8 cellular contexts compared by ENCODE assay signal in the genomic region with DNA sequence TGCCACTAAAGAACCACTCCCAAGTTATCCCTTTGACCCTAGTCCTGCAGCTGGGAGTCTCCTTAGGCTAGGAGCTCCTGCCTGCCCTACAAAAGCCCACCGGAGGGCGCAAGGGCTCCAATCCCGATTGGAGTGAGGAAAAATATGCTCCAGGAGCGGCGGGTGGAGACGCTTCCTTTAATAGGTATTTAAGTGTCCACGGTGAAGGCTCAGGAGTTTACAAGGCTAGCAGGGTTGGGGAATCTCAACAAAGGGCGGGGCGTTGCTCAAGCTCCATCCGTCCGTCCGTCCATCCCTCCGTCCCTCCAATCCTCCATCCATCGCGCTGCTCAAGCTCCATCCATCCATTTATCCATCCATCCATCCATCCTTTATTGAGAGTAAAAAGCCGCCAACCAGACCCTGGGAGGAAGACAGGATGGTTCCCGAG. TPM values are rescaled to one million over a fixed set of nuclear protein-coding genes. Genes with fewer than 3 reads are reported as not detected.
DNase-seq lines count a peak whose midpoint lies in the region; ATAC-seq and TF ChIP-seq lines count a peak whose summit lies in the region.

No MANE protein-coding gene starts in this region.

- intact Hi-C loops in left cardiac atrium (cut with DNase I): no loop called here

- TF ChIP-seq CTCF in osteocyte (IDR thresholded peaks at IDR 0.05): peak; percentile 77

- peak overlapping the region; percentile 97 for H3K4me3 Mint-ChIP-seq in osteocyte (ENCODE audit: unreplicated experiment)

- peak; percentile 9 for DNase-seq in stimulated activated naive CD4-positive, alpha-beta T cell treated with Interleukin-2 at 50 U/mL for 16 hours (lab: John Stamatoyannopoulos, UW)
- DNase-seq in stimulated activated naive CD4-positive, alpha-beta T cell (lab: John Stamatoyannopoulos, UW): no peak
- DNase-seq in NCI-H524 treated with DMSO at 0.1 percent for 48 hours (lab: John Stamatoyannopoulos, UW): peak; percentile 66
- DNase-seq in amniotic epithelial cell (ENCODE audit: low read depth): peak; percentile 62
- peak; percentile 68 for DNase-seq in left cardiac atrium
- no peak for DNase-seq in osteocyte (ENCODE audit: extremely low spot score, unreplicated experiment)
- DNase-seq in NAMALWA (ENCODE audit: low spot score): no peak

- H3K36me3 Mint-ChIP-seq in osteocyte (ENCODE audit: unreplicated experiment): peaks cover 11% of the 10 kb centered on the region

- no peaks in the 10 kb centered on the region for H3K27me3 Mint-ChIP-seq in osteocyte (ENCODE audit: unreplicated experiment)

- peaks cover 22% of the 10 kb centered on the region for H3K4me1 Mint-ChIP-seq in osteocyte (ENCODE audit: unreplicated experiment)

- H3K27ac Mint-ChIP-seq in osteocyte (ENCODE audit: unreplicated experiment): peak overlapping the region; percentile 99

- no peaks in the 10 kb centered on the region for H3K9me3 Mint-ChIP-seq in osteocyte (ENCODE audit: unreplicated experiment)

- ATAC-seq in HG03108 (IDR thresholded peaks at IDR 0.05; ENCODE audit: unreplicated experiment): peak; percentile 13
- ATAC-seq in left cardiac atrium: peak; percentile 52 to 65

RNA-seq across cellular contexts. Expression of gene SPNS1, which starts 0.6 kb away (rescaled TPM):
- total RNA-seq in left cardiac atrium (10 to 100 TPM; 19.6 to 21.4 TPM), osteocyte (89.5 and 96.6 TPM in 2 replicates)

RNA-seq across cellular contexts. Expression of gene LAT, which starts 10.8 kb away (rescaled TPM):
- total RNA-seq in left cardiac atrium (1 to 10 TPM; 2.0 to 2.4 TPM), osteocyte (9.2 and 12.0 TPM in 2 replicates)

RNA-seq across cellular contexts. Expression of gene NFATC2IP, which starts 23.3 kb away (rescaled TPM):
- total RNA-seq in left cardiac atrium (10 to 100 TPM; 15.0 to 18.3 TPM), osteocyte (34.9 and 39.5 TPM in 2 replicates)

RNA-seq across cellular contexts. Expression of gene CD19, which starts 42.3 kb away (rescaled TPM):
- total RNA-seq in left cardiac atrium (under 1 TPM in 1 of 2 donors, not detected in 1; 0.12 TPM), osteocyte (not detected in 2 replicates)

RNA-seq across cellular contexts. Expression of gene RABEP2, which starts 49.0 kb away (rescaled TPM):
- total RNA-seq in left cardiac atrium (10 to 100 TPM; 14.7 to 21.0 TPM), osteocyte (19.3 and 20.0 TPM in 2 replicates)

Comparison
In these comparisons a context has a peak if more than half of its experiments do, and no peak if none do; other contexts are left out.
1. DNase-seq: peak in stimulated activated naive CD4-positive, alpha-beta T cell treated with Interleukin-2 at 50 U/mL for 16 hours (single experiment), NCI-H524 treated with DMSO at 0.1 percent for 48 hours (single experiment), amniotic epithelial cell (single experiment) and left cardiac atrium (single experiment); none in stimulated activated naive CD4-positive, alpha-beta T cell (0 of 6), osteocyte (single experiment) and NAMALWA (single experiment).